ENCODE assay signal across 9 cellular contexts in the genomic region with DNA sequence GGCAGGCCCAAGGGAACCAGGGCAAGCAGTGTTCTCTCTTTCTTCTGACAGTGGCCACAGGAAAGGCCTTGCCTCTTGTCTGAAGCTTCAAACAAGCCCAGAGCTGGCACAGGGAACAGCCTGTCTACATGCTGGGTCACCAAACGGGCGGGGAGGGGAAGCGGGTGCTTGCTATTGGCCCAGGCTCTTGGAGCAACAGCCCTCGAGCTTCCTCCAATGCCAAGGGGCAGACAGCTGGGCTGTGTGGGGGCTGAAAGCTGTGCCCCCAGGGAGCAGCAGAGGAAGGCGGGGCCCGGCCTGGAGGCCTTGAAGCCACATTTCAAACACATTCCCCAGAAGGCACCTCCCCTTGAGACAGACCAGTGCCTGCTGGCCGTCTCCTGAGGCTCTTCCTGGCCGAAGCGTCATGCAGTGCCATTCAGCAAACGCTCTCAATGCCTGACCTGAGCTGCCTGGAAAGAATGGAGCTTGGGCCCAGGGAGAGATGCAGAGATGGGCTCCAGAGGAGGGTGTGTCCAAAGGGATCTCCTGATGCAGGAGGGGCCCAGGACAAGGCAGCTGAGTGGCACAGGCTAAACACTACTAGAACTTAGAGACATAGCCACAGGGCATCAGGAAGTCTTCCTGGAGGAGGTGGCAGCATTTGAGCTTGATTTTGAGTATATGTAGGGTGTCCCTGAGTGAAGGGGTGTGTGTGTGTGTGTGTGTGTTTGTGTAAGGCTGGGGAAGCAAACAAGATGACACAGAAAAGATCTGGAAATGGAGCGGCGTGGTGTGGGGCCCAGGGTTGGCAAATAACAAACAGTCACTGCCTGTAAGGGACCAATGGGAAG. TPM values are rescaled to one million over a fixed set of nuclear protein-coding genes. Genes with fewer than 3 reads are reported as not detected.
DNase-seq lines count a peak whose midpoint lies in the region; ATAC-seq and TF ChIP-seq lines count a peak whose summit lies in the region.
"Had no signal": no experiment of that assay in that cellular context is flagged by ENCODE, and none has a peak within 500 bp of the region (broad histone marks: within the 10 kb centered on the region; RNA-seq: fewer than 3 reads in every experiment).

No MANE protein-coding gene starts in this region.

- ATAC-seq in IMR-90 (ENCODE audit: low read depth) (peak; percentile 56), GM21737 (IDR thresholded peaks at IDR 0.05; ENCODE audit: unreplicated experiment) (no peak), psoas muscle (no peak), HG02970 (IDR thresholded peaks at IDR 0.05; ENCODE audit: low FRiP score, unreplicated experiment) (no peak)

- H3K18ac ChIP-seq in IMR-90 (ENCODE audit: low read depth, low read length), result peak overlapping the region; percentile 25

- no peak overlapping the region for H3K27ac ChIP-seq in CD4-positive, alpha-beta memory T cell (ENCODE audit: low read depth, low read length)
- H3K27ac ChIP-seq in IMR-90 (ENCODE audit: insufficient read depth, low read length) (peak overlapping the region; percentile 52), psoas muscle (no peak overlapping the region)

- H2AK5ac ChIP-seq in IMR-90 (ENCODE audit: low read depth, low read length), result peak overlapping the region; percentile 94

- peak overlapping the region in 5 of 8 donors; percentile 9 to 67 (median 65) for H3K4me3 Mint-ChIP-seq in CD4-positive, alpha-beta memory T cell

- no peak for TF ChIP-seq POLR2A in IMR-90 (IDR thresholded peaks at IDR 0.05; ENCODE audit: low read depth, low read length)

- peaks cover 7% of the 10 kb centered on the region; the same call in 1 of the 2 replicates for H3K9me1 ChIP-seq in IMR-90 (ENCODE audit: insufficient read depth, low read length)

- peak overlapping the region; percentile 72 for H3K14ac ChIP-seq in IMR-90 (replicated peaks; ENCODE audit: low read depth, low read length)

- dilution Hi-C loops in IMR-90 (cut with HindIII; ENCODE audit: low sequenced_read_pairs, unreplicated experiment), result no loop called here

- 0 out of 2 replicates have a peak overlapping the region, but pooled peaks have one; percentile 29 for H3K56ac ChIP-seq in IMR-90 (ENCODE audit: extremely low read depth, insufficient read depth, low read length)

- no peak overlapping the region for H3K4me3 ChIP-seq in CD4-positive, alpha-beta memory T cell (ENCODE audit: low read length in 2 of 2)
- H3K4me3 ChIP-seq in IMR-90 (ENCODE audit: insufficient read depth, low read depth, low read length) (no peak overlapping the region), cardiac fibroblast (replicated peaks in 1 of 2; ENCODE audit: low read depth in 2 of 2, low read length in 2 of 2) (no peak overlapping the region), psoas muscle (no peak overlapping the region)

- H2BK20ac ChIP-seq in IMR-90 (ENCODE audit: low read depth, low read length), result peak overlapping the region; percentile 86

- no peaks in the 10 kb centered on the region for H3K36me3 Mint-ChIP-seq in CD4-positive, alpha-beta memory T cell

- peak; percentile 7; the same call in 1 of the 2 replicates for TF ChIP-seq RAD21 in IMR-90 (IDR thresholded peaks at IDR 0.05; ENCODE audit: low read length)

- peak overlapping the region; percentile 92 for H3K4ac ChIP-seq in IMR-90 (ENCODE audit: low read depth, low read length)

- H4K5ac ChIP-seq in IMR-90 (ENCODE audit: low read depth, low read length), result peak overlapping the region; percentile 29; the same call in 1 of the 2 replicates

- 0 out of 4 replicates have a peak, but pooled peaks cover 0 to 3% of the 10 kb centered on the region in 2 experiments for H3K79me1 ChIP-seq in IMR-90 (ENCODE audit: low read depth in 1 of 2, low read length in 2 of 2)

- POLR2A ChIA-PET in CD4-positive, alpha-beta memory T cell (lab: Charles Lee; ENCODE audit: partially characterized antibody), result interaction anchor here (0.5 kb wide), 1 partner anchor 179 kb away, joined by 3 read pairs; no protein-coding TSS in a partner anchor
- POLR2A ChIA-PET in IMR-90 (lab: Charles Lee; ENCODE audit: unreplicated experiment), result interaction anchor here (0.9 kb wide), 1 partner anchor 8 kb away, joined by 3 read pairs; no protein-coding TSS in a partner anchor

- TF ChIP-seq CTCF in IMR-90 (conservative IDR thresholded peaks at IDR 0.05; ENCODE audit: low read depth, low read length), result no peak
- TF ChIP-seq CTCF in cardiac fibroblast (IDR thresholded peaks at IDR 0.05; ENCODE audit: low read depth, low read length), result no peak
- no peak for TF ChIP-seq CTCF in psoas muscle (IDR thresholded peaks at IDR 0.05)

- peak overlapping the region; percentile 58 to 90 for H4K8ac ChIP-seq in IMR-90 (ENCODE audit: low read depth in 2 of 2, low read length in 2 of 2)

- peak overlapping the region; percentile 89 for H2BK120ac ChIP-seq in IMR-90 (ENCODE audit: low read depth, low read length)

- peak overlapping the region; percentile 87; the same call in 2 of the 3 replicates for H2BK15ac ChIP-seq in IMR-90 (ENCODE audit: low read depth, low read length)

- peaks cover 44 to 56% of the 10 kb centered on the region in 2 donors for H3K27me3 Mint-ChIP-seq in CD4-positive, alpha-beta memory T cell

- H3K27me3 ChIP-seq in CD4-positive, alpha-beta memory T cell (ENCODE audit: insufficient read depth, low read length), result peaks cover 40% of the 10 kb centered on the region
- H3K27me3 ChIP-seq in IMR-90 (ENCODE audit: control insufficient read depth, insufficient read depth, low read length), result peaks cover 17% of the 10 kb centered on the region; the same call in 1 of the 2 replicates
- peaks cover 0 to 97% (median 52%) of the 10 kb centered on the region in 3 donors for H3K27me3 ChIP-seq in psoas muscle (ENCODE audit: insufficient read depth in 3 of 3, low read length in 2 of 3)

- intact Hi-C loops in CD4-positive, alpha-beta memory T cell (cut with micrococcal nuclease), result no loop called here
- intact Hi-C loops in IMR-90 (cut with micrococcal nuclease), result loop anchor here (5.0 kb wide), 3 partner anchors 44 to 234 kb away; no protein-coding TSS in a partner anchor
- intact Hi-C loops in psoas muscle (cut with DNase I), result no loop called here

- peaks cover 12% of the 10 kb centered on the region for H3K4me1 ChIP-seq in CD4-positive, alpha-beta memory T cell (ENCODE audit: insufficient read depth, low read length)
- H3K4me1 ChIP-seq in IMR-90 (ENCODE audit: control insufficient read depth, insufficient read depth, low read length), result peaks cover 34% of the 10 kb centered on the region
- peaks cover 7% of the 10 kb centered on the region for H3K4me1 ChIP-seq in psoas muscle

- peaks cover 10% of the 10 kb centered on the region; the same call in 1 of the 2 replicates for H4K20me1 ChIP-seq in IMR-90 (ENCODE audit: insufficient read depth, low read length)

- peak overlapping the region; percentile 18; the same call in 1 of the 2 replicates for H3K9ac ChIP-seq in IMR-90 (ENCODE audit: low read depth, low read length)

- H3K36me3 ChIP-seq in CD4-positive, alpha-beta memory T cell (ENCODE audit: insufficient read depth, low read length), result no peaks in the 10 kb centered on the region
- H3K36me3 ChIP-seq in IMR-90 (ENCODE audit: control insufficient read depth, insufficient read depth, low read length), result no peaks in the 10 kb centered on the region
- no peaks in the 10 kb centered on the region for H3K36me3 ChIP-seq in psoas muscle (ENCODE audit: insufficient read depth in 1 of 2, low read depth in 1 of 2)

- peak overlapping the region; percentile 69 for H2BK5ac ChIP-seq in IMR-90 (ENCODE audit: low read depth, low read length, poor library complexity, severe bottlenecking)

- H3K9me3 Mint-ChIP-seq in CD4-positive, alpha-beta memory T cell, result peaks cover 0 to 2% (median 0%) of the 10 kb centered on the region in 8 donors

- H2AK9ac ChIP-seq in IMR-90 (replicated peaks; ENCODE audit: low read depth, low read length, poor library complexity), result peak overlapping the region; percentile 92

- WGBS in IMR-90 (ENCODE audit: extremely low coverage in 2 of 2, insufficient read length in 1 of 2), 2 experiments, result 44% methylated on average over 5 of the region's 12 CpGs; no CpG with 5 or more reads in 1 of the 2 experiments
- 40 to 50% (median 44%) methylated on average over 12 of the region's 12 CpGs for WGBS in psoas muscle, 3 donors

- CTCF ChIA-PET in CD4-positive, alpha-beta memory T cell (lab: Charles Lee; ENCODE audit: partially characterized antibody), result no interaction called here
- CTCF ChIA-PET in IMR-90 (lab: Yijun Ruan, JAX), result interaction anchor here (0.8 to 0.9 kb wide), 2 partner anchors 66 to 70 kb away, joined by 3 to 4 read pairs; no protein-coding TSS in a partner anchor

- BruUV-seq in IMR-90 (replicated peaks; lab: Mats Ljungman, UMichigan), result no TSS peak

- peak overlapping the region; percentile 89 for H2AFZ ChIP-seq in IMR-90 (replicated peaks; ENCODE audit: low read length, poor library complexity)

- in situ Hi-C loops in IMR-90 (cut with MboI; ENCODE audit: low sequenced_read_pairs), result no loop called here

- DNase-seq in CD4-positive, alpha-beta memory T cell, result no peak
- DNase-seq in IMR-90, result peak; percentile 75
- DNase-seq in cardiac fibroblast (ENCODE audit: low read depth in 2 of 2), result peak; percentile 85 to 95
- peak; percentile 13 for DNase-seq in midbrain (lab: John Stamatoyannopoulos, UW)
- no peak for DNase-seq in psoas muscle
- no peak for DNase-seq in GM19238 (ENCODE audit: insufficient read length, low spot score)

- H3K9me3 ChIP-seq in CD4-positive, alpha-beta memory T cell (ENCODE audit: control insufficient read depth in 1 of 2, low read length in 2 of 2), result no peaks in the 10 kb centered on the region
- no peaks in the 10 kb centered on the region for H3K9me3 ChIP-seq in IMR-90 (ENCODE audit: control insufficient read depth, insufficient read depth, low read length)
- H3K9me3 ChIP-seq in psoas muscle, result no peaks in the 10 kb centered on the region

- H3K27ac Mint-ChIP-seq in CD4-positive, alpha-beta memory T cell, result no peak overlapping the region

- peaks cover 3 to 18% (median 10%) of the 10 kb centered on the region in 4 donors for H3K4me1 Mint-ChIP-seq in CD4-positive, alpha-beta memory T cell

- peak overlapping the region; percentile 85 for H3K23ac ChIP-seq in IMR-90 (ENCODE audit: low read depth, low read length)

- 0 out of 2 replicates have a peak overlapping the region, but pooled peaks have one; percentile 0 for H3K4me2 ChIP-seq in IMR-90 (ENCODE audit: low read depth, low read length)

- H4K91ac ChIP-seq in IMR-90 (ENCODE audit: insufficient read depth, low read depth, low read length), result peak overlapping the region; percentile 87

RNA-seq across cellular contexts. Expression of gene FIBCD1, which starts 2.5 kb away (rescaled TPM):
- total RNA-seq in CD4-positive, alpha-beta memory T cell, result not detected
- polyA plus RNA-seq in CD4-positive, alpha-beta memory T cell, result not detected
- 1.1 and 2.2 TPM in 2 replicates for total RNA-seq in IMR-90 (2012; rRNA removed)
- 10.1 and 12.2 TPM in 2 replicates for polyA plus RNA-seq in IMR-90 (2012; rRNA removed)
- polyA plus RNA-seq in IMR-90 (2012; cell fraction: cytosol; rRNA removed), result 8.8 and 15.2 TPM in 2 replicates
- polyA plus RNA-seq in IMR-90 (2012; cell fraction: nucleus; rRNA removed; ENCODE audit: low replicate concordance), result 11.6 and 31.9 TPM in 2 replicates
- total RNA-seq in psoas muscle, result not detected
- under 1 TPM in 1 of 3 donors, not detected in 2; 0.01 TPM for polyA plus RNA-seq in psoas muscle

RNA-seq across cellular contexts. Expression of gene QRFP, which starts 39.9 kb away (rescaled TPM):
- total RNA-seq in CD4-positive, alpha-beta memory T cell, result not detected
- polyA plus RNA-seq in CD4-positive, alpha-beta memory T cell, result not detected
- total RNA-seq in IMR-90 (2012; rRNA removed), result not detected in 2 replicates
- not detected in 2 replicates for polyA plus RNA-seq in IMR-90 (2012; rRNA removed)
- polyA plus RNA-seq in IMR-90 (2012; cell fraction: cytosol; rRNA removed), result not detected in 2 replicates
- not detected in 2 replicates for polyA plus RNA-seq in IMR-90 (2012; cell fraction: nucleus; rRNA removed; ENCODE audit: low replicate concordance)
- total RNA-seq in psoas muscle, result not detected
- polyA plus RNA-seq in psoas muscle, result under 1 TPM in 2 of 3 donors, not detected in 1; 0.01 to 0.03 TPM
- total RNA-seq: urinary bladder had no signal

Comparison
In these comparisons a context has a peak if more than half of its experiments do, and no peak if none do; other contexts are left out.
1. DNase-seq: peak in IMR-90 (single experiment), cardiac fibroblast (2 of 2) and midbrain (single experiment); none in CD4-positive, alpha-beta memory T cell (0 of 5), psoas muscle (0 of 2) and GM19238 (single experiment).